ENCODE assay signal across 14 cellular contexts in the genomic region with DNA sequence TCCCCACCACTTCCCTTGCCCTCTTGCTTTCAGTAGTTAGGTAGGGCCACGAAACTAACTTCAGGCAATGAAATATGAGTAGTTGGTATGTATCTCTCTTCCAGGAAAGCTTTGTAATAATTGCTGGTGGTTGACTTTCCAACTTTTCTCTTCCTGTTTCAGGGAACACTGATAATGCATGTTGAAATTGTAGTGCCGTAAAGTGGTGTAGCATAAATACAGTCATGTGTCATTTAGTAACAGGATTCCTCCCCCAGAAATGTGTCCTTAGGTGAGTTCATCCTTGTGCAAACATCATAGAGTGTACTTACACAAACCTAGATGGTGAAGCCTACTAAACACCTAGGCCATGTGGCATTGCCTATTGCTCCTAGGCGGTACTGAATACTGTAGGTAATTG.
DNase-seq lines count a peak whose midpoint lies in the region; ATAC-seq and TF ChIP-seq lines count a peak whose summit lies in the region.
"Had no signal": no experiment of that assay in that cellular context is flagged by ENCODE, and none has a peak within 500 bp of the region (broad histone marks: within the 10 kb centered on the region; RNA-seq: fewer than 3 reads in every experiment).

No MANE protein-coding gene starts in this region.

- H3K4me3 ChIP-seq in fibroblast of villous mesenchyme (ENCODE audit: low read depth, low read length) (no peak overlapping the region), upper lobe of left lung (no peak overlapping the region), stomach (no peak overlapping the region)
- H3K4me3 ChIP-seq: SJSA1 had no signal

- no peak for TF ChIP-seq POLR2A in upper lobe of left lung (IDR thresholded peaks at IDR 0.05)
- TF ChIP-seq POLR2A in stomach (IDR thresholded peaks at IDR 0.05), result no peak

- H3K27me3 ChIP-seq in upper lobe of left lung (no peaks in the 10 kb centered on the region), stomach (no peaks in the 10 kb centered on the region)
- H3K27me3 ChIP-seq: foreskin keratinocyte, SJSA1 had no signal

- DNase-seq in AG09319 (ENCODE audit: extremely low read depth, low read depth), result peak; percentile 18
- peak; percentile 9 for DNase-seq in GM03348 (ENCODE audit: low spot score)
- DNase-seq in NCI-H748 treated with DMSO at 0.1 percent for 48 hours (lab: John Stamatoyannopoulos, UW), result peak; percentile 35
- DNase-seq in fibroblast of villous mesenchyme (ENCODE audit: low read depth), result peak; percentile 68
- no peak for DNase-seq in KBM-7
- no peak for DNase-seq in upper lobe of left lung
- no peak for DNase-seq in stomach
- DNase-seq: activated CD4-positive, alpha-beta T cell treated with anti-CD3 and anti-CD28 coated beads, Interleukin-2, amount 10 ng/mL, durations not matched to agents 7 days and 5 days; caudate nucleus; effector CD4-positive, alpha-beta T cell; foreskin keratinocyte; NCI-H187 treated with DMSO at 0.1 percent for 48 hours had no signal

- TF ChIP-seq EP300 in upper lobe of left lung (IDR thresholded peaks at IDR 0.05) (no peak), stomach (IDR thresholded peaks at IDR 0.05) (no peak)

- no peak for ATAC-seq in upper lobe of left lung (ENCODE audit: low FRiP score in 2 of 2)
- ATAC-seq in GM21717 (IDR thresholded peaks at IDR 0.05; ENCODE audit: unreplicated experiment), result no peak
- ATAC-seq: foreskin keratinocyte had no signal

- intact Hi-C loops in stomach (cut with DNase I; ENCODE audit: low total_unique reads), result no loop called here

- H3K4me1 ChIP-seq in upper lobe of left lung (peaks cover 0 to 6% (median 0%) of the 10 kb centered on the region in 4 donors), stomach (peaks cover 0 to 6% (median 0%) of the 10 kb centered on the region in 4 donors)
- H3K4me1 ChIP-seq: foreskin keratinocyte, SJSA1 had no signal

- TF ChIP-seq CTCF in AG09319 (IDR thresholded peaks at IDR 0.05; ENCODE audit: low read depth, low read length), result no peak
- TF ChIP-seq CTCF in fibroblast of villous mesenchyme (IDR thresholded peaks at IDR 0.05; ENCODE audit: insufficient read depth, low read depth, low read length), result no peak
- no peak for TF ChIP-seq CTCF in upper lobe of left lung (IDR thresholded peaks at IDR 0.05)
- no peak for TF ChIP-seq CTCF in stomach (IDR thresholded peaks at IDR 0.05)

- no peaks in the 10 kb centered on the region for H3K36me3 ChIP-seq in upper lobe of left lung
- no peaks in the 10 kb centered on the region for H3K36me3 ChIP-seq in stomach
- H3K36me3 ChIP-seq: SJSA1 had no signal

- in situ Hi-C loops in KBM-7 (cut with MboI; ENCODE audit: low pct_unique_long_range_greater_than_20kb, low sequenced_read_pairs), result no loop called here

- H3K9me3 ChIP-seq in upper lobe of left lung (no peaks in the 10 kb centered on the region), stomach (no peaks in the 10 kb centered on the region)

- no peak overlapping the region for H3K27ac ChIP-seq in upper lobe of left lung
- peak overlapping the region in 1 of 5 donors; percentile 44 for H3K27ac ChIP-seq in stomach
- H3K27ac ChIP-seq: foreskin keratinocyte, SJSA1 had no signal

- 76 to 77% methylated on average over 3 of the region's 3 CpGs for WGBS in upper lobe of left lung, 2 donors
- WGBS in stomach, 5 donors, result 60 to 71% (median 67%) methylated on average over 3 of the region's 3 CpGs

Comparison
In these comparisons a context has a peak if more than half of its experiments do, and no peak if none do; other contexts are left out.
1. DNase-seq: peak in AG09319 (single experiment), GM03348 (single experiment), NCI-H748 treated with DMSO at 0.1 percent for 48 hours (single experiment) and fibroblast of villous mesenchyme (single experiment); none in KBM-7 (single experiment), upper lobe of left lung (0 of 2) and stomach (single experiment).